9 cellular contexts compared by ENCODE assay signal in genomic region chr3:23659274-23659673, GRCh38.
A peak's percentile ranks its signal among the peaks of the same experiment; 100 is the strongest.
DNase-seq lines count a peak whose midpoint lies in the region; ATAC-seq and TF ChIP-seq lines count a peak whose summit lies in the region.
"Had no signal": no experiment of that assay in that cellular context is flagged by ENCODE, and none has a peak within 500 bp of the region (broad histone marks: within the 10 kb centered on the region; RNA-seq: fewer than 3 reads in every experiment).

No MANE protein-coding gene starts in this region.

- peaks cover 3% of the 10 kb centered on the region for H3K27me3 Mint-ChIP-seq in glutamatergic neuron (ENCODE audit: unreplicated experiment)

- H3K4me2 ChIP-seq in osteoblast (ENCODE audit: insufficient read depth, low read length) = no peak overlapping the region

- H3K9me3 ChIP-seq in mucosa of descending colon (no peaks in the 10 kb centered on the region), osteoblast (ENCODE audit: low read depth, low read length) (no peaks in the 10 kb centered on the region)

- H3K4me3 ChIP-seq in mucosa of descending colon (no peak overlapping the region), osteoblast (ENCODE audit: insufficient read depth, low read length) (no peak overlapping the region)

- H3K4me1 ChIP-seq in mucosa of descending colon (ENCODE audit: low read depth) = no peaks in the 10 kb centered on the region
- peaks cover 6% of the 10 kb centered on the region for H3K4me1 ChIP-seq in osteoblast (ENCODE audit: insufficient read depth, low read length)

- no peaks in the 10 kb centered on the region for H4K20me1 ChIP-seq in osteoblast (ENCODE audit: insufficient read depth, low read length)

- intact Hi-C loops in mucosa of descending colon (cut with DNase I, micrococcal nuclease) = no loop called here

- H3K36me3 Mint-ChIP-seq in glutamatergic neuron (ENCODE audit: unreplicated experiment) = peaks cover 4% of the 10 kb centered on the region

- TF ChIP-seq CTCF in mucosa of descending colon (IDR thresholded peaks at IDR 0.05) (no peak), osteoblast (IDR thresholded peaks at IDR 0.05; ENCODE audit: extremely low read depth, low read depth, low read length) (no peak), glutamatergic neuron (IDR thresholded peaks at IDR 0.05; ENCODE audit: partially characterized antibody, unreplicated experiment) (no peak)

- H3K36me3 ChIP-seq in mucosa of descending colon (ENCODE audit: low read depth) (no peaks in the 10 kb centered on the region), osteoblast (ENCODE audit: insufficient read depth, low read length) (no peaks in the 10 kb centered on the region)

- no peaks in the 10 kb centered on the region for H3K4me1 Mint-ChIP-seq in glutamatergic neuron (ENCODE audit: low read depth, unreplicated experiment)

- peak; percentile 42 for DNase-seq in KG1 (lab: John Stamatoyannopoulos, UW)
- no peak for DNase-seq in mucosa of descending colon
- DNase-seq in LoVo (ENCODE audit: low spot score) = no peak
- DNase-seq in osteoblast (ENCODE audit: insufficient read length, low spot score, missing footprints) = no peak
- DNase-seq in NCI-H345 (lab: John Stamatoyannopoulos, UW) = no peak
- no peak for DNase-seq in glutamatergic neuron
- DNase-seq: mesenchymal stem cell had no signal

- H3K27ac Mint-ChIP-seq in glutamatergic neuron (ENCODE audit: unreplicated experiment) = no peak overlapping the region

- H2AFZ ChIP-seq in osteoblast (ENCODE audit: low read length) = no peak overlapping the region

- ATAC-seq in GM18909 (IDR thresholded peaks at IDR 0.05; ENCODE audit: poor library complexity, unreplicated experiment) = peak; percentile 80
- ATAC-seq in HG02678 (IDR thresholded peaks at IDR 0.05; ENCODE audit: unreplicated experiment) = peak; percentile 72
- ATAC-seq in mucosa of descending colon = peak; percentile 38

- no peak overlapping the region for H3K4me3 Mint-ChIP-seq in glutamatergic neuron (ENCODE audit: unreplicated experiment)

- no peaks in the 10 kb centered on the region for H3K9me3 Mint-ChIP-seq in glutamatergic neuron (ENCODE audit: unreplicated experiment)

- H3K79me2 ChIP-seq in osteoblast (ENCODE audit: insufficient read depth, low read length) = no peaks in the 10 kb centered on the region

- no peaks in the 10 kb centered on the region for H3K27me3 ChIP-seq in osteoblast (ENCODE audit: insufficient read depth, low read length)

- no peak overlapping the region for H3K27ac ChIP-seq in osteoblast (ENCODE audit: low read depth, low read length)
